2 cellular contexts compared by ENCODE assay signal in genomic region chr14:91870001-91870400, GRCh38.
TF ChIP-seq lines count a peak whose summit lies in the region.

No MANE protein-coding gene starts in this region.

TF ChIP-seq in HepG2, 621 proteins besides CTCF, POLR2A, EP300 and RAD21 (continued from another document):
- no peak for TF ChIP-seq E2F2 (CRISPR knock-in tag; IDR thresholded peaks at IDR 0.05; ENCODE audit: borderline replicate concordance)
- TF ChIP-seq ETS1 (CRISPR knock-in tag; IDR thresholded peaks at IDR 0.05) = no peak
- no peak for TF ChIP-seq ZNF720 (CRISPR knock-in tag; IDR thresholded peaks at IDR 0.05)
- TF ChIP-seq ZNF766 (CRISPR knock-in tag; IDR thresholded peaks at IDR 0.05; ENCODE audit: borderline replicate concordance) = no peak
- no peak for TF ChIP-seq JDP2 (CRISPR knock-in tag; IDR thresholded peaks at IDR 0.05; ENCODE audit: borderline replicate concordance)
- TF ChIP-seq MYNN (CRISPR knock-in tag; IDR thresholded peaks at IDR 0.05; ENCODE audit: low read depth) = no peak
- TF ChIP-seq ZNF446 (CRISPR knock-in tag; IDR thresholded peaks at IDR 0.05) = no peak
- TF ChIP-seq ZNF441 (CRISPR knock-in tag; IDR thresholded peaks at IDR 0.05; ENCODE audit: borderline replicate concordance) = no peak
- TF ChIP-seq MXI1 (IDR thresholded peaks at IDR 0.05; ENCODE audit: borderline replicate concordance, low read depth, low read length) = no peak
- no peak for TF ChIP-seq SP140L (CRISPR knock-in tag; IDR thresholded peaks at IDR 0.05; ENCODE audit: borderline replicate concordance)
- TF ChIP-seq ZNF567 (CRISPR knock-in tag; IDR thresholded peaks at IDR 0.05; ENCODE audit: borderline replicate concordance) = no peak

TF ChIP-seq in SK-N-SH, 30 proteins besides CTCF, POLR2A, EP300 and RAD21:
- TF ChIP-seq REST (IDR thresholded peaks at IDR 0.05; ENCODE audit: low read depth, low read length) (no peak), MAX (IDR thresholded peaks at IDR 0.05; ENCODE audit: low read depth) (no peak), EZH2phosphoT487 (IDR thresholded peaks at IDR 0.05; ENCODE audit: borderline replicate concordance, low read depth) (no peak)
